Comparison of ENCODE assay signal across 8 cellular contexts in genomic region chr14:22112004-22112403, GRCh38.
DNase-seq lines count a peak whose midpoint lies in the region; ATAC-seq lines count a peak whose summit lies in the region.

No MANE protein-coding gene starts in this region.

- ATAC-seq in GM21390 (IDR thresholded peaks at IDR 0.05; ENCODE audit: unreplicated experiment) (no peak), HG03175 (IDR thresholded peaks at IDR 0.05; ENCODE audit: unreplicated experiment) (no peak)

- DNase-seq in NCI-H2171 treated with DMSO at 0.1 percent for 48 hours (lab: John Stamatoyannopoulos, UW) (peak; percentile 33), NCI-H2171 (lab: John Stamatoyannopoulos, UW) (no peak), T-helper 2 cell (peak in 4 of 5 experiments; percentile 10 to 36 (median 18)), dermis blood vessel endothelial cell (peak; percentile 29), SW480 (ENCODE audit: low spot score) (no peak)
- peak; percentile 24 for DNase-seq in stimulated activated CD4-positive, alpha-beta T cell treated with anti-CD3 and anti-CD28 coated beads, Interleukin-2, amount 100 ng/mL, for 4 hours (ENCODE audit: low read depth)

Comparison
In these comparisons a context has a peak if more than half of its experiments do, and no peak if none do; other contexts are left out.
1. DNase-seq: peak in NCI-H2171 treated with DMSO at 0.1 percent for 48 hours (single experiment), T-helper 2 cell (4 of 5), dermis blood vessel endothelial cell (single experiment) and stimulated activated CD4-positive, alpha-beta T cell treated with anti-CD3 and anti-CD28 coated beads, Interleukin-2, amount 100 ng/mL, for 4 hours (single experiment); none in NCI-H2171 (single experiment) and SW480 (single experiment).